In the genomic region with DNA sequence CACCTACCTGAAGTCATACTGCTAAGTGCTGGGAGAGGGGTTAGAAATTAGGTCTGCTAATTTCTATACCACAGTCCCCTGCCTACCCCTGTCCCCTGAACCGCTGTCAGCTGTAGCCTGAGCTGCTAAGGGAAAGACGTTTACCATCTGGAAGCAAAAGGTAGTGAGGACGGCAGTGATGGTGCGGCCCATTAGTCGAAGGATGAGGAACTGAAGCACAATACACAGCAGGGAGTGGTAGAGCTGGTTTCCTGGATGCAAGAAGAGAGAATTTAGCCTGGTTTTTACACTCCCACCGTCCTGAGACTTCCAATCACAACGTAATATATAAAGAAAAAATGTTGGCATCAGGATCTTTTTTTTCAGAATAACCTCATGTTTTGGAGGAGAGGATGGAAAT, we compare ENCODE assay signal across 17 cellular contexts. TPM values are rescaled to one million over a fixed set of nuclear protein-coding genes. Genes with fewer than 3 reads are reported as not detected.
"Had no signal": no experiment of that assay in that cellular context is flagged by ENCODE, and none has a peak within 500 bp of the region (broad histone marks: within the 10 kb centered on the region; RNA-seq: fewer than 3 reads in every experiment).

No MANE protein-coding gene starts in this region.

- H2AFZ ChIP-seq: parathyroid adenoma had no signal

- H3K27ac Mint-ChIP-seq: nephron had no signal

- H3K4me1 Mint-ChIP-seq: memory B cell, nephron had no signal

- H3K27ac ChIP-seq: heart left ventricle, left lung, lower lobe of right lung, parathyroid adenoma, sigmoid colon, skin epidermis had no signal

- H3K9me3 ChIP-seq: heart left ventricle, left lung, lower lobe of right lung, sigmoid colon had no signal

- H3K4me1 ChIP-seq: parathyroid adenoma had no signal

- ATAC-seq: esophagus mucosa, heart left ventricle, left lung, lower lobe of right lung had no signal

- H3K27me3 ChIP-seq: heart left ventricle, left lung, sigmoid colon had no signal

- DNase-seq: effector memory CD4-positive, alpha-beta T cell; heart left ventricle; immature natural killer cell; left lung; lower lobe of right lung; naive B cell; sigmoid colon; stimulated activated CD4-positive, alpha-beta T cell treated with anti-CD3 and anti-CD28 coated beads, Interleukin-2, amount 100 ng/mL, for 24 hours; stimulated activated CD4-positive, alpha-beta T cell treated with anti-CD3 and anti-CD28 coated beads, Interleukin-4, amount 100 ng/mL, for 4 hours; stimulated activated naive CD4-positive, alpha-beta T cell; trophoblast cell had no signal

- H3K4me3 ChIP-seq: heart left ventricle, left lung, lower lobe of right lung, sigmoid colon, skin epidermis had no signal

- H3K27me3 Mint-ChIP-seq: memory B cell, naive B cell had no signal

- H3K4me3 Mint-ChIP-seq: immature natural killer cell, memory B cell, naive B cell, nephron had no signal

- H3K9me3 Mint-ChIP-seq: immature natural killer cell, memory B cell, naive B cell, nephron had no signal

RNA-seq across cellular contexts. Expression of gene PTPN6, which starts 31.4 kb away (rescaled TPM):
- total RNA-seq: fibroblast of lung had no signal
